ENCODE assay signal across 2 cellular contexts in genomic region chr6:17486680-17487079, GRCh38.
TF ChIP-seq lines count a peak whose summit lies in the region.

No MANE protein-coding gene starts in this region.

TF ChIP-seq in GM23338, 12 proteins besides CTCF, POLR2A, EP300 and RAD21 (continued from another document):
- no peak for TF ChIP-seq ZNF462 (CRISPR knock-in tag; IDR thresholded peaks at IDR 0.05)
- no peak for TF ChIP-seq STAT1 (IDR thresholded peaks at IDR 0.05; ENCODE audit: unreplicated experiment)
- TF ChIP-seq EZH2 (IDR thresholded peaks at IDR 0.05; ENCODE audit: low read depth, unreplicated experiment), result no peak
- TF ChIP-seq REST (IDR thresholded peaks at IDR 0.05; ENCODE audit: unreplicated experiment), result no peak
- no peak for TF ChIP-seq CREB1 (CRISPR knock-in tag; IDR thresholded peaks at IDR 0.05; ENCODE audit: low read depth)

TF ChIP-seq in WTC11, 78 proteins besides CTCF, POLR2A, EP300 and RAD21 (continued from another document):
- no peak for TF ChIP-seq ERG (CRISPR knock-in tag; IDR thresholded peaks at IDR 0.05)
- TF ChIP-seq JAZF1 (CRISPR knock-in tag; IDR thresholded peaks at IDR 0.05), result no peak
